Comparison of ENCODE assay signal across 21 cellular contexts in genomic region chr1:222061711-222062359, GRCh38.
DNase-seq lines count a peak whose midpoint lies in the region; ATAC-seq and TF ChIP-seq lines count a peak whose summit lies in the region.
"Had no signal": no experiment of that assay in that cellular context is flagged by ENCODE, and none has a peak within 500 bp of the region (broad histone marks: within the 10 kb centered on the region; RNA-seq: fewer than 3 reads in every experiment).

No MANE protein-coding gene starts in this region.

- H3K36me3 Mint-ChIP-seq in WTC11 (peaks cover 43% of the 10 kb centered on the region), progenitor cell of endocrine pancreas (ENCODE audit: insufficient read depth) (no peaks in the 10 kb centered on the region)
- no peaks in the 10 kb centered on the region for H3K36me3 Mint-ChIP-seq in activated T-helper 1 cell treated with anti-CD3 and anti-CD28 coated beads, Interleukin-12 subunit alpha, Interleukin-12 subunit beta, Interleukin-2, Interleukin-4 antibody, amounts not matched to agents 30 ng/mL and 10 ng/mL and 1 ng/mL, durations not matched to agents 14 hours and 24 hours and 36 hours (ENCODE audit: low read depth)

- H3K36me3 ChIP-seq in hepatocyte (replicated peaks; ENCODE audit: insufficient read depth, low read depth) (no peaks in the 10 kb centered on the region), thyroid gland (no peaks in the 10 kb centered on the region)
- H3K36me3 ChIP-seq: SJSA1 had no signal

- no peaks in the 10 kb centered on the region for H4K20me1 ChIP-seq in hepatocyte (ENCODE audit: insufficient read depth, poor library complexity, severe bottlenecking)

- H3K27me3 Mint-ChIP-seq in WTC11 (ENCODE audit: low read depth) (no peaks in the 10 kb centered on the region), progenitor cell of endocrine pancreas (no peaks in the 10 kb centered on the region)
- H3K27me3 Mint-ChIP-seq in activated T-helper 1 cell treated with anti-CD3 and anti-CD28 coated beads, Interleukin-12 subunit alpha, Interleukin-12 subunit beta, Interleukin-2, Interleukin-4 antibody, amounts not matched to agents 30 ng/mL and 10 ng/mL and 1 ng/mL, durations not matched to agents 14 hours and 24 hours and 36 hours (ENCODE audit: insufficient read depth), result no peaks in the 10 kb centered on the region

- H3K27ac ChIP-seq in hepatocyte, result peak overlapping the region; percentile 13
- H3K27ac ChIP-seq in thyroid gland, result no peak overlapping the region
- no peak overlapping the region for H3K27ac ChIP-seq in coronary artery
- H3K27ac ChIP-seq: SJSA1 had no signal

- H3K27me3 ChIP-seq in hepatocyte, result no peaks in the 10 kb centered on the region
- H3K27me3 ChIP-seq in thyroid gland, result no peaks in the 10 kb centered on the region
- H3K27me3 ChIP-seq: SJSA1 had no signal

- H3K4me1 ChIP-seq in hepatocyte (ENCODE audit: insufficient read depth), result no peaks in the 10 kb centered on the region
- no peaks in the 10 kb centered on the region for H3K4me1 ChIP-seq in thyroid gland

- peak; percentile 49 for DNase-seq in DMS53 treated with DMSO at 0.1 percent for 48 hours (lab: John Stamatoyannopoulos, UW; ENCODE audit: unreplicated experiment)
- no peak for DNase-seq in WTC11 (ENCODE audit: low spot score)
- peak; percentile 26 for DNase-seq in hepatocyte (ENCODE audit: low spot score)
- no peak for DNase-seq in progenitor cell of endocrine pancreas (ENCODE audit: low spot score, unreplicated experiment)
- no peak for DNase-seq in thyroid gland
- no peak for DNase-seq in stimulated activated CD4-positive, alpha-beta T cell treated with anti-CD3 and anti-CD28 coated beads, Interleukin-4, amount 100 ng/mL, for 24 hours
- no peak for DNase-seq in activated T-helper 1 cell treated with anti-CD3 and anti-CD28 coated beads, Interleukin-12 subunit alpha, Interleukin-12 subunit beta, Interleukin-2, Interleukin-4 antibody, amounts not matched to agents 30 ng/mL and 10 ng/mL and 1 ng/mL, durations not matched to agents 14 hours and 24 hours and 36 hours (ENCODE audit: low spot score)
- no peak for DNase-seq in coronary artery (ENCODE audit: low spot score)
- DNase-seq: ACHN; CD8-positive, alpha-beta memory T cell; DND-41; H9; Kasumi-1; MM.1S; NCI-H1092 treated with DMSO at 0.1 percent for 48 hours; NCI-H146; NCI-H2029 treated with DMSO at 0.1 percent for 48 hours; NCI-H2171; NCI-H526; PC-3 had no signal

- no peaks in the 10 kb centered on the region for H3K79me2 ChIP-seq in hepatocyte

- H3K9me3 Mint-ChIP-seq in WTC11 (peaks cover 43% of the 10 kb centered on the region), progenitor cell of endocrine pancreas (ENCODE audit: low read depth) (peaks cover 15% of the 10 kb centered on the region)
- peaks cover 11% of the 10 kb centered on the region for H3K9me3 Mint-ChIP-seq in activated T-helper 1 cell treated with anti-CD3 and anti-CD28 coated beads, Interleukin-12 subunit alpha, Interleukin-12 subunit beta, Interleukin-2, Interleukin-4 antibody, amounts not matched to agents 30 ng/mL and 10 ng/mL and 1 ng/mL, durations not matched to agents 14 hours and 24 hours and 36 hours

- TF ChIP-seq CTCF in WTC11 (IDR thresholded peaks at IDR 0.05) (no peak), hepatocyte (IDR thresholded peaks at IDR 0.05; ENCODE audit: poor library complexity) (no peak), progenitor cell of endocrine pancreas (IDR thresholded peaks at IDR 0.05; ENCODE audit: unreplicated experiment) (no peak), thyroid gland (IDR thresholded peaks at IDR 0.05) (no peak), coronary artery (IDR thresholded peaks at IDR 0.05) (no peak)

- peaks cover 10% of the 10 kb centered on the region; the same call in 1 of the 2 replicates for H3K4me1 Mint-ChIP-seq in WTC11
- peaks cover 20% of the 10 kb centered on the region for H3K4me1 Mint-ChIP-seq in progenitor cell of endocrine pancreas (ENCODE audit: low read depth)
- no peaks in the 10 kb centered on the region for H3K4me1 Mint-ChIP-seq in activated T-helper 1 cell treated with anti-CD3 and anti-CD28 coated beads, Interleukin-12 subunit alpha, Interleukin-12 subunit beta, Interleukin-2, Interleukin-4 antibody, amounts not matched to agents 30 ng/mL and 10 ng/mL and 1 ng/mL, durations not matched to agents 14 hours and 24 hours and 36 hours (ENCODE audit: low read depth)
- H3K4me1 Mint-ChIP-seq: CD8-positive, alpha-beta memory T cell; H9 had no signal

- no peak overlapping the region for H3K4me2 ChIP-seq in hepatocyte

- ATAC-seq in WTC11, result no peak
- ATAC-seq: PC-3 had no signal

- H3K9me3 ChIP-seq in hepatocyte (ENCODE audit: low read depth), result no peaks in the 10 kb centered on the region
- H3K9me3 ChIP-seq in thyroid gland, result no peaks in the 10 kb centered on the region

- no peaks in the 10 kb centered on the region for H3K9me2 ChIP-seq in hepatocyte (replicated peaks; ENCODE audit: insufficient read depth)

- POLR2A ChIA-PET in WTC11 (lab: Charles Lee), result no interaction called here

- no peak for TF ChIP-seq POLR2A in thyroid gland (IDR thresholded peaks at IDR 0.05)

- no peak overlapping the region for H2AFZ ChIP-seq in hepatocyte

- WGBS in hepatocyte (ENCODE audit: low lambda C conversion rate, missing lambda C conversion rate), result 80% methylated on average over 3 of the region's 3 CpGs
- WGBS in thyroid gland, 2 donors, result 91 to 95% methylated on average over 3 of the region's 3 CpGs

- H3K4me3 ChIP-seq in hepatocyte (no peak overlapping the region), thyroid gland (replicated peaks in 1 of 3) (no peak overlapping the region), coronary artery (no peak overlapping the region)
- H3K4me3 ChIP-seq: SJSA1 had no signal

- no peak overlapping the region for H3K4me3 Mint-ChIP-seq in WTC11
- H3K4me3 Mint-ChIP-seq in progenitor cell of endocrine pancreas (ENCODE audit: low read depth), result no peak overlapping the region
- H3K4me3 Mint-ChIP-seq in activated T-helper 1 cell treated with anti-CD3 and anti-CD28 coated beads, Interleukin-12 subunit alpha, Interleukin-12 subunit beta, Interleukin-2, Interleukin-4 antibody, amounts not matched to agents 30 ng/mL and 10 ng/mL and 1 ng/mL, durations not matched to agents 14 hours and 24 hours and 36 hours, result no peak overlapping the region
- H3K4me3 Mint-ChIP-seq: CD8-positive, alpha-beta memory T cell; H9 had no signal

- intact Hi-C loops in thyroid gland (cut with DNase I), result no loop called here
- intact Hi-C loops in activated T-helper 1 cell treated with anti-CD3 and anti-CD28 coated beads, Interleukin-12 subunit alpha, Interleukin-12 subunit beta, Interleukin-2, Interleukin-4 antibody, amounts not matched to agents 30 ng/mL and 10 ng/mL and 1 ng/mL, durations not matched to agents 14 hours and 24 hours and 36 hours (cut with micrococcal nuclease), result no loop called here

- H3K27ac Mint-ChIP-seq in WTC11, result no peak overlapping the region
- peak overlapping the region; percentile 45 for H3K27ac Mint-ChIP-seq in progenitor cell of endocrine pancreas
- no peak overlapping the region for H3K27ac Mint-ChIP-seq in activated T-helper 1 cell treated with anti-CD3 and anti-CD28 coated beads, Interleukin-12 subunit alpha, Interleukin-12 subunit beta, Interleukin-2, Interleukin-4 antibody, amounts not matched to agents 30 ng/mL and 10 ng/mL and 1 ng/mL, durations not matched to agents 14 hours and 24 hours and 36 hours
- H3K27ac Mint-ChIP-seq: CD8-positive, alpha-beta memory T cell; H9 had no signal

- CTCF ChIA-PET in WTC11 (lab: Charles Lee), result no interaction called here

TF ChIP-seq in WTC11, 78 proteins besides CTCF, POLR2A, EP300 and RAD21:
- TF ChIP-seq SOX15 (CRISPR knock-in tag; IDR thresholded peaks at IDR 0.05) (no peak), GABPB1 (CRISPR knock-in tag; IDR thresholded peaks at IDR 0.05) (peak; percentile 63)

Comparison
In these comparisons a context has a peak if more than half of its experiments do, and no peak if none do; other contexts are left out.
1. DNase-seq: peak in DMS53 treated with DMSO at 0.1 percent for 48 hours (single experiment) and hepatocyte (single experiment); none in WTC11 (single experiment), progenitor cell of endocrine pancreas (single experiment), thyroid gland (0 of 2), stimulated activated CD4-positive, alpha-beta T cell treated with anti-CD3 and anti-CD28 coated beads, Interleukin-4, amount 100 ng/mL, for 24 hours (single experiment), activated T-helper 1 cell treated with anti-CD3 and anti-CD28 coated beads, Interleukin-12 subunit alpha, Interleukin-12 subunit beta, Interleukin-2, Interleukin-4 antibody, amounts not matched to agents 30 ng/mL and 10 ng/mL and 1 ng/mL, durations not matched to agents 14 hours and 24 hours and 36 hours (single experiment) and coronary artery (single experiment).